Comparison of ENCODE assay signal across 24 cellular contexts in genomic region chr14:97413991-97414717, GRCh38.
A peak's percentile ranks its signal among the peaks of the same experiment; 100 is the strongest.
DNase-seq lines count a peak whose midpoint lies in the region; ATAC-seq and TF ChIP-seq lines count a peak whose summit lies in the region.
"Had no signal": no experiment of that assay in that cellular context is flagged by ENCODE, and none has a peak within 500 bp of the region (broad histone marks: within the 10 kb centered on the region; RNA-seq: fewer than 3 reads in every experiment).

No MANE protein-coding gene starts in this region.

- H3K27me3 Mint-ChIP-seq in GM23338 (ENCODE audit: insufficient read depth, low read depth, poor library complexity), result no peaks in the 10 kb centered on the region
- H3K27me3 Mint-ChIP-seq in glutamatergic neuron (ENCODE audit: unreplicated experiment), result no peaks in the 10 kb centered on the region
- peaks cover 12% of the 10 kb centered on the region for H3K27me3 Mint-ChIP-seq in nephron (ENCODE audit: low read depth)
- H3K27me3 Mint-ChIP-seq in T-helper 17 cell, result no peaks in the 10 kb centered on the region

- H3K9me3 ChIP-seq in NT2/D1 (ENCODE audit: insufficient read depth, low read length) (no peaks in the 10 kb centered on the region), T-helper 17 cell (ENCODE audit: control insufficient read depth, low read length, poor library complexity, severe bottlenecking) (no peaks in the 10 kb centered on the region)
- H3K9me3 ChIP-seq: pancreas had no signal

- H3K9me2 ChIP-seq in GM23338 (ENCODE audit: insufficient read depth), result no peaks in the 10 kb centered on the region

- H3F3A ChIP-seq in GM23338 (replicated peaks; ENCODE audit: low read depth), result peaks cover 13% of the 10 kb centered on the region; the same call in 1 of the 2 replicates

- peaks cover 39% of the 10 kb centered on the region for H3K4me1 Mint-ChIP-seq in GM23338
- peaks cover 4% of the 10 kb centered on the region for H3K4me1 Mint-ChIP-seq in glutamatergic neuron (ENCODE audit: low read depth, unreplicated experiment)
- peaks cover 5% of the 10 kb centered on the region for H3K4me1 Mint-ChIP-seq in nephron
- H3K4me1 Mint-ChIP-seq in T-helper 17 cell, result peaks cover 7% of the 10 kb centered on the region

- H3K27ac ChIP-seq in GM23338 (ENCODE audit: low read depth), result peak overlapping the region; percentile 91
- H3K27ac ChIP-seq: pancreas had no signal

- ATAC-seq in GM23338 (peak; percentile 80), T-helper 17 cell (no peak), GM21529 (IDR thresholded peaks at IDR 0.05; ENCODE audit: unreplicated experiment) (no peak), HG03432 (IDR thresholded peaks at IDR 0.05; ENCODE audit: unreplicated experiment) (no peak)
- ATAC-seq: pancreas had no signal

- no peaks in the 10 kb centered on the region for H3K36me3 Mint-ChIP-seq in GM23338 (ENCODE audit: low read depth)
- no peaks in the 10 kb centered on the region for H3K36me3 Mint-ChIP-seq in glutamatergic neuron (ENCODE audit: unreplicated experiment)
- no peaks in the 10 kb centered on the region for H3K36me3 Mint-ChIP-seq in nephron (ENCODE audit: low read depth)
- H3K36me3 Mint-ChIP-seq in T-helper 17 cell (ENCODE audit: low read depth), result no peaks in the 10 kb centered on the region

- H3K36me3 ChIP-seq in GM23338 (ENCODE audit: insufficient read depth), result no peaks in the 10 kb centered on the region
- H3K36me3 ChIP-seq in NT2/D1 (ENCODE audit: insufficient read depth, insufficient read length, low read length), result no peaks in the 10 kb centered on the region
- H3K36me3 ChIP-seq: pancreas had no signal

- no peaks in the 10 kb centered on the region for H3K79me2 ChIP-seq in GM23338 (replicated peaks; ENCODE audit: insufficient read depth)

- H2AFZ ChIP-seq in GM23338, result peak overlapping the region; percentile 75; the same call in 1 of the 2 replicates

- peaks cover 18% of the 10 kb centered on the region; the same call in 1 of the 2 replicates for H3K27me3 ChIP-seq in GM23338 (ENCODE audit: insufficient read depth)
- peaks cover 20% of the 10 kb centered on the region for H3K27me3 ChIP-seq in NT2/D1 (ENCODE audit: insufficient read depth, insufficient read length)

- no peak overlapping the region for H3K9ac ChIP-seq in NT2/D1 (ENCODE audit: insufficient read length, low read depth)

- TF ChIP-seq CTCF in GM23338 (conservative IDR thresholded peaks at IDR 0.05; ENCODE audit: low read depth in 2 of 2) (peak in 1 of 2 experiments; percentile 49; a peak in 2 of 4 replicates), glutamatergic neuron (IDR thresholded peaks at IDR 0.05; ENCODE audit: partially characterized antibody, unreplicated experiment) (peak; percentile 62), nephron (IDR thresholded peaks at IDR 0.05; ENCODE audit: unreplicated experiment in 3 of 3) (no peak)

- H3K27ac Mint-ChIP-seq in GM23338 (no peak overlapping the region; the same call in none of the 2 replicates), glutamatergic neuron (ENCODE audit: unreplicated experiment) (no peak overlapping the region), nephron (no peak overlapping the region), T-helper 17 cell (no peak overlapping the region)
- H3K27ac Mint-ChIP-seq: activated CD4-positive, alpha-beta T cell treated with anti-CD3 and anti-CD28 coated beads, Interleukin-2, amount 10 ng/mL, durations not matched to agents 7 days and 5 days had no signal

- H3K9me3 Mint-ChIP-seq in GM23338 (no peaks in the 10 kb centered on the region), glutamatergic neuron (ENCODE audit: unreplicated experiment) (no peaks in the 10 kb centered on the region), nephron (no peaks in the 10 kb centered on the region)
- H3K9me3 Mint-ChIP-seq: activated CD4-positive, alpha-beta T cell treated with anti-CD3 and anti-CD28 coated beads, Interleukin-2, amount 10 ng/mL, durations not matched to agents 7 days and 5 days had no signal

- no peaks in the 10 kb centered on the region for H4K20me1 ChIP-seq in GM23338 (replicated peaks; ENCODE audit: insufficient read depth)

- H3K4me3 Mint-ChIP-seq in GM23338 (no peak overlapping the region), glutamatergic neuron (ENCODE audit: unreplicated experiment) (no peak overlapping the region), nephron (peak overlapping the region in 2 of 3 experiments; percentile 14 to 16), T-helper 17 cell (no peak overlapping the region)
- H3K4me3 Mint-ChIP-seq: activated CD4-positive, alpha-beta T cell treated with anti-CD3 and anti-CD28 coated beads, Interleukin-2, amount 10 ng/mL, durations not matched to agents 7 days and 5 days had no signal

- DNase-seq in GM23338 (ENCODE audit: low spot score), result peak; percentile 74
- DNase-seq in NT2/D1 (ENCODE audit: low read depth, low spot score), result peak; percentile 47
- no peak for DNase-seq in glutamatergic neuron
- DNase-seq in GOT3 (lab: John Stamatoyannopoulos, UW), result no peak
- no peak for DNase-seq in T-helper 17 cell
- DNase-seq: activated CD4-positive, alpha-beta T cell treated with anti-CD3 and anti-CD28 coated beads, Interleukin-2, amount 10 ng/mL, durations not matched to agents 7 days and 5 days; activated CD8-positive, alpha-beta memory T cell treated with anti-CD3 and anti-CD28 coated beads, Interleukin-2, amount 50 U/mL, for 4 hours; activated naive CD4-positive, alpha-beta T cell; anterior cingulate cortex; GDM1; islet precursor cell; KG1; MV-4-11; NCI-H1694; NCI-H774; OCI-M1; pancreas; SHP77 treated with DMSO at 0.1 percent for 48 hours; stimulated activated CD4-positive, alpha-beta T cell treated with anti-CD3 and anti-CD28 coated beads, Interleukin-1b, Interleukin-23, amount 100 ng/mL, for 48 hours; stimulated activated naive CD4-positive, alpha-beta T cell; T-helper 1 cell had no signal

- peak overlapping the region; percentile 52 for H3K4me3 ChIP-seq in GM23338
- no peak overlapping the region for H3K4me3 ChIP-seq in NT2/D1 (ENCODE audit: insufficient read length, low read depth)
- H3K4me3 ChIP-seq: pancreas had no signal

- H3K4me1 ChIP-seq in GM23338 (ENCODE audit: insufficient read depth) (peaks cover 61% of the 10 kb centered on the region), NT2/D1 (ENCODE audit: insufficient read depth, insufficient read length) (peaks cover 4% of the 10 kb centered on the region)
- H3K4me1 ChIP-seq: pancreas had no signal

- peak overlapping the region; percentile 80 for H3K4me2 ChIP-seq in GM23338

TF ChIP-seq in GM23338, 12 proteins besides CTCF, POLR2A, EP300 and RAD21:
- TF ChIP-seq EZH2phosphoT487 (IDR thresholded peaks at IDR 0.05; ENCODE audit: unreplicated experiment) (no peak), EZH2 (IDR thresholded peaks at IDR 0.05; ENCODE audit: low read depth, unreplicated experiment) (no peak), REST (IDR thresholded peaks at IDR 0.05; ENCODE audit: unreplicated experiment) (no peak)

Comparison
In these comparisons a context has a peak if more than half of its experiments do, and no peak if none do; other contexts are left out.
1. DNase-seq: peak in GM23338 (single experiment) and NT2/D1 (single experiment); none in glutamatergic neuron (single experiment), GOT3 (single experiment) and T-helper 17 cell (0 of 3).
2. H3K4me3 Mint-ChIP-seq: peak in nephron (2 of 3); none in GM23338 (single experiment), glutamatergic neuron (single experiment) and T-helper 17 cell (single experiment).